ENCODE assay signal across 8 cellular contexts in genomic region chr7:108525985-108526767, GRCh38. TPM values are rescaled to one million over a fixed set of nuclear protein-coding genes. Genes with fewer than 3 reads are reported as not detected.
DNase-seq lines count a peak whose midpoint lies in the region; ATAC-seq and TF ChIP-seq lines count a peak whose summit lies in the region.

PNPLA8 (minus strand) TSS chr7:108526135; CDS start chr7:108515491, 10,644 bp downstream.

- H3K9me3 Mint-ChIP-seq in activated T-helper 1 cell treated with anti-CD3 and anti-CD28 coated beads, Interleukin-12 subunit alpha, Interleukin-12 subunit beta, Interleukin-2, Interleukin-4 antibody, amounts not matched to agents 30 ng/mL and 10 ng/mL and 1 ng/mL, durations not matched to agents 14 hours and 24 hours and 36 hours = no peaks in the 10 kb centered on the region

- peaks cover 34% of the 10 kb centered on the region for H3K4me1 Mint-ChIP-seq in activated T-helper 1 cell treated with anti-CD3 and anti-CD28 coated beads, Interleukin-12 subunit alpha, Interleukin-12 subunit beta, Interleukin-2, Interleukin-4 antibody, amounts not matched to agents 30 ng/mL and 10 ng/mL and 1 ng/mL, durations not matched to agents 14 hours and 24 hours and 36 hours (ENCODE audit: low read depth)

- H3K9me2 ChIP-seq in GM23248 (ENCODE audit: insufficient read depth) = no peaks in the 10 kb centered on the region

- H3K9me3 ChIP-seq in DND-41 (ENCODE audit: insufficient read depth, low read length, severe bottlenecking) (no peaks in the 10 kb centered on the region), GM23248 (ENCODE audit: low read depth) (no peaks in the 10 kb centered on the region), esophagus squamous epithelium (no peaks in the 10 kb centered on the region)

- ATAC-seq in DND-41 (ENCODE audit: insufficient read depth, low read depth) = peak; percentile 87

- no peaks in the 10 kb centered on the region for H3K36me3 ChIP-seq in DND-41 (ENCODE audit: insufficient read depth, low read length)
- no peaks in the 10 kb centered on the region for H3K36me3 ChIP-seq in GM23248 (ENCODE audit: low read depth)
- no peaks in the 10 kb centered on the region for H3K36me3 ChIP-seq in esophagus squamous epithelium

- H3K9ac ChIP-seq in DND-41 (ENCODE audit: low read depth, low read length) (peak within 1 kb of the TSS; percentile 77), GM23248 (peak within 1 kb of the TSS; percentile 95)

- WGBS in GM23248 (ENCODE audit: low coverage in 1 of 2, low lambda C conversion rate in 2 of 2, missing lambda C conversion rate in 2 of 2), 2 experiments = 1 to 2% methylated on average over 55 to 58 of the region's 64 CpGs
- WGBS in esophagus squamous epithelium, 2 donors = 0% methylated on average over 19 to 33 of the region's 64 CpGs

- H3K4me2 ChIP-seq in DND-41 (ENCODE audit: insufficient read depth, low read length) (peak within 1 kb of the TSS; percentile 94), GM23248 (ENCODE audit: unreplicated experiment) (peak within 1 kb of the TSS; percentile 88)

- TF ChIP-seq CTCF in DND-41 (IDR thresholded peaks at IDR 0.05; ENCODE audit: borderline replicate concordance, extremely low read depth, low read length, poor library complexity, severe bottlenecking) (no peak), esophagus squamous epithelium (IDR thresholded peaks at IDR 0.05) (no peak)

- H3K27me3 Mint-ChIP-seq in activated T-helper 1 cell treated with anti-CD3 and anti-CD28 coated beads, Interleukin-12 subunit alpha, Interleukin-12 subunit beta, Interleukin-2, Interleukin-4 antibody, amounts not matched to agents 30 ng/mL and 10 ng/mL and 1 ng/mL, durations not matched to agents 14 hours and 24 hours and 36 hours (ENCODE audit: insufficient read depth) = peaks cover 3% of the 10 kb centered on the region

- H2AFZ ChIP-seq in DND-41 (ENCODE audit: low read depth, low read length) (peak within 1 kb of the TSS; percentile 89), GM23248 (peak within 1 kb of the TSS; percentile 97)

- H3K4me3 ChIP-seq in DND-41 (ENCODE audit: low read depth in 1 of 2, low read length in 2 of 2) (peak within 1 kb of the TSS; percentile 93 to 94), GM23248 (peak within 1 kb of the TSS; percentile 89), esophagus squamous epithelium (peak within 1 kb of the TSS; percentile 65 to 90 (median 80))

- H3K4me1 ChIP-seq in DND-41 (ENCODE audit: insufficient read depth, low read length) (peaks cover 43% of the 10 kb centered on the region), GM23248 (ENCODE audit: insufficient read depth) (peaks cover 13% of the 10 kb centered on the region), esophagus squamous epithelium (peaks cover 0 to 52% (median 17%) of the 10 kb centered on the region in 3 donors)

- DNase-seq in DND-41 (peak; percentile 100), GM23248 (peak; percentile 100), Kasumi-1 (lab: John Stamatoyannopoulos, UW) (peak; percentile 98 to 99), RPMI7951 (ENCODE audit: low read depth) (peak; percentile 99), esophagus squamous epithelium (lab: John Stamatoyannopoulos, UW) (peak; percentile 99), myocyte (ENCODE audit: low read depth) (peak; percentile 100)
- DNase-seq in activated T-helper 1 cell treated with anti-CD3 and anti-CD28 coated beads, Interleukin-12 subunit alpha, Interleukin-12 subunit beta, Interleukin-2, Interleukin-4 antibody, amounts not matched to agents 30 ng/mL and 10 ng/mL and 1 ng/mL, durations not matched to agents 14 hours and 24 hours and 36 hours (ENCODE audit: low spot score) = peak; percentile 100
- DNase-seq in stimulated activated CD8-positive, alpha-beta memory T cell treated with anti-CD3 and anti-CD28 coated beads, Interleukin-7, amount 100 ng/mL, for 48 hours (ENCODE audit: extremely low read depth in 1 of 2, low read depth in 1 of 2) = peak; percentile 100

- H3K27me3 ChIP-seq in DND-41 (ENCODE audit: insufficient read depth, low read length, poor library complexity) (no peaks in the 10 kb centered on the region), GM23248 (replicated peaks; ENCODE audit: insufficient read depth) (no peaks in the 10 kb centered on the region), esophagus squamous epithelium (no peaks in the 10 kb centered on the region)

- peak in 3 of 4 donors; percentile 92 to 96 (median 93) for TF ChIP-seq POLR2A in esophagus squamous epithelium (IDR thresholded peaks at IDR 0.05)

- H3K79me2 ChIP-seq in DND-41 (ENCODE audit: insufficient read depth, low read length) = peaks cover 45% of the 10 kb centered on the region
- H3K79me2 ChIP-seq in GM23248 (ENCODE audit: insufficient read depth) = peaks cover 40% of the 10 kb centered on the region

- H3K27ac ChIP-seq in DND-41 (ENCODE audit: low read length) = peak within 1 kb of the TSS; percentile 95
- H3K27ac ChIP-seq in GM23248 = peak within 1 kb of the TSS; percentile 97
- H3K27ac ChIP-seq in esophagus squamous epithelium = peak within 1 kb of the TSS; percentile 95 to 99 (median 98)

- peak within 1 kb of the TSS; percentile 92 for H3K4me3 Mint-ChIP-seq in activated T-helper 1 cell treated with anti-CD3 and anti-CD28 coated beads, Interleukin-12 subunit alpha, Interleukin-12 subunit beta, Interleukin-2, Interleukin-4 antibody, amounts not matched to agents 30 ng/mL and 10 ng/mL and 1 ng/mL, durations not matched to agents 14 hours and 24 hours and 36 hours

- no peaks in the 10 kb centered on the region for H4K20me1 ChIP-seq in DND-41 (ENCODE audit: insufficient read depth, low read length)
- H4K20me1 ChIP-seq in GM23248 (ENCODE audit: insufficient read depth) = no peaks in the 10 kb centered on the region

- in situ Hi-C loops in GM23248 (cut with MboI) = no loop called here

- H3K27ac Mint-ChIP-seq in activated T-helper 1 cell treated with anti-CD3 and anti-CD28 coated beads, Interleukin-12 subunit alpha, Interleukin-12 subunit beta, Interleukin-2, Interleukin-4 antibody, amounts not matched to agents 30 ng/mL and 10 ng/mL and 1 ng/mL, durations not matched to agents 14 hours and 24 hours and 36 hours = peak within 1 kb of the TSS; percentile 97

- H3F3A ChIP-seq in GM23248 (ENCODE audit: insufficient read depth) = peaks cover 22% of the 10 kb centered on the region

- intact Hi-C loops in activated T-helper 1 cell treated with anti-CD3 and anti-CD28 coated beads, Interleukin-12 subunit alpha, Interleukin-12 subunit beta, Interleukin-2, Interleukin-4 antibody, amounts not matched to agents 30 ng/mL and 10 ng/mL and 1 ng/mL, durations not matched to agents 14 hours and 24 hours and 36 hours (cut with micrococcal nuclease) = loop anchor here (1.0 to 2.0 kb wide), 5 partner anchors 43 to 1358 kb away; partner anchors contain the start of genes DLD, DNAJB9 and THAP5
- intact Hi-C loops in esophagus squamous epithelium (cut with DNase I) = no loop called here

- peaks cover 7% of the 10 kb centered on the region for H3K36me3 Mint-ChIP-seq in activated T-helper 1 cell treated with anti-CD3 and anti-CD28 coated beads, Interleukin-12 subunit alpha, Interleukin-12 subunit beta, Interleukin-2, Interleukin-4 antibody, amounts not matched to agents 30 ng/mL and 10 ng/mL and 1 ng/mL, durations not matched to agents 14 hours and 24 hours and 36 hours (ENCODE audit: low read depth)

RNA-seq across cellular contexts. Expression of gene PNPLA8, which starts in this region (rescaled TPM):
- total RNA-seq in GM23248 (2014; rRNA removed; shearing (Covaris generic)) = 32.2 and 33.4 TPM in 2 replicates
- polyA plus RNA-seq in GM23248 (2016; fragmentation: Nextera tagmentation; extraction: Ambion mirVana) = 29.1 and 31.0 TPM in 2 replicates
- total RNA-seq in RPMI7951 (2014; rRNA removed; shearing (Covaris generic)) = 38.7 and 40.6 TPM in 2 replicates
- total RNA-seq in activated T-helper 1 cell treated with anti-CD3 and anti-CD28 coated beads, Interleukin-12 subunit alpha, Interleukin-12 subunit beta, Interleukin-2, Interleukin-4 antibody, amounts not matched to agents 30 ng/mL and 10 ng/mL and 1 ng/mL, durations not matched to agents 14 hours and 24 hours and 36 hours = 16.8 and 18.3 TPM in 2 replicates
- total RNA-seq in esophagus squamous epithelium (10 to 100 TPM; 15.8 to 30.7 (median 25.7) TPM), myocyte (50.1 and 58.5 TPM in 2 replicates)
- 14.8 TPM for polyA plus RNA-seq in myocyte (2012)

Comparison
In these comparisons a context has a peak if more than half of its experiments do, and no peak if none do; other contexts are left out.
1. Peak in every context shown above with its lines: DNase-seq, ATAC-seq, H3K4me3 ChIP-seq and H3K27ac ChIP-seq.